8 cellular contexts compared by ENCODE assay signal in genomic region chr17:5237541-5238016, GRCh38. TPM values are rescaled to one million over a fixed set of nuclear protein-coding genes. Genes with fewer than 3 reads are reported as not detected.
A peak's percentile ranks its signal among the peaks of the same experiment; 100 is the strongest.
DNase-seq lines count a peak whose midpoint lies in the region; ATAC-seq and TF ChIP-seq lines count a peak whose summit lies in the region.

No MANE protein-coding gene starts in this region.

- H3K27ac Mint-ChIP-seq in chondrocyte (ENCODE audit: unreplicated experiment) (no peak overlapping the region), memory B cell (peak overlapping the region; percentile 100), type B pancreatic cell (no peak overlapping the region)

- H3K27me3 Mint-ChIP-seq in chondrocyte (ENCODE audit: low read depth) (no peaks in the 10 kb centered on the region), memory B cell (no peaks in the 10 kb centered on the region), type B pancreatic cell (no peaks in the 10 kb centered on the region)

- H3K36me3 Mint-ChIP-seq in chondrocyte (ENCODE audit: low read depth) (peaks cover 1% of the 10 kb centered on the region), memory B cell (peaks cover 43% of the 10 kb centered on the region), type B pancreatic cell (peaks cover 3% of the 10 kb centered on the region)

- H3K4me1 Mint-ChIP-seq in chondrocyte (ENCODE audit: low read depth) (no peaks in the 10 kb centered on the region), memory B cell (peaks cover 45% of the 10 kb centered on the region), type B pancreatic cell (ENCODE audit: unreplicated experiment) (no peaks in the 10 kb centered on the region)

- in situ Hi-C loops in KBM-7 (cut with MboI; ENCODE audit: low pct_unique_long_range_greater_than_20kb, low sequenced_read_pairs), result no loop called here

- ATAC-seq in SK-N-SH treated with all-trans-retinoic acid at 6 μM for 48 hours (peak; percentile 89), memory B cell (ENCODE audit: low read depth) (no peak)

- peaks cover 3% of the 10 kb centered on the region for H3K9me3 Mint-ChIP-seq in chondrocyte (ENCODE audit: low read depth)
- peaks cover 2% of the 10 kb centered on the region for H3K9me3 Mint-ChIP-seq in memory B cell
- no peaks in the 10 kb centered on the region for H3K9me3 Mint-ChIP-seq in type B pancreatic cell

- TF ChIP-seq CTCF in chondrocyte (IDR thresholded peaks at IDR 0.05) (peak; percentile 74), type B pancreatic cell (conservative IDR thresholded peaks at IDR 0.05) (peak; percentile 74)

- H3K4me3 Mint-ChIP-seq in chondrocyte (ENCODE audit: unreplicated experiment), result no peak overlapping the region
- peak overlapping the region; percentile 71 for H3K4me3 Mint-ChIP-seq in memory B cell
- no peak overlapping the region for H3K4me3 Mint-ChIP-seq in type B pancreatic cell

- DNase-seq in stimulated activated naive CD4-positive, alpha-beta T cell treated with Interleukin-2 at 50 U/mL for 16 hours (lab: John Stamatoyannopoulos, UW), result peak; percentile 6
- no peak for DNase-seq in stimulated activated naive CD4-positive, alpha-beta T cell (lab: John Stamatoyannopoulos, UW)
- peak; percentile 82 for DNase-seq in KBM-7
- DNase-seq in chondrocyte (ENCODE audit: low spot score), result no peak
- DNase-seq in memory B cell (ENCODE audit: low spot score in 2 of 2), result no peak
- no peak for DNase-seq in type B pancreatic cell (ENCODE audit: extremely low spot score, unreplicated experiment)
- DNase-seq in hippocampal formation (lab: John Stamatoyannopoulos, UW), result no peak

TF ChIP-seq in SK-N-SH treated with all-trans-retinoic acid at 6 μM for 48 hours, 23 proteins besides CTCF, POLR2A, EP300 and RAD21:
- no peak for TF ChIP-seq ISL1 (CRISPR knock-in tag; IDR thresholded peaks at IDR 0.05)
- no peak for TF ChIP-seq RARB (CRISPR knock-in tag; IDR thresholded peaks at IDR 0.05)
- no peak for TF ChIP-seq CSDC2 (CRISPR knock-in tag; IDR thresholded peaks at IDR 0.05)
- TF ChIP-seq ZFP30 (CRISPR knock-in tag; IDR thresholded peaks at IDR 0.05), result no peak
- TF ChIP-seq CREB5 (CRISPR knock-in tag; IDR thresholded peaks at IDR 0.05; ENCODE audit: low read depth), result no peak
- no peak for TF ChIP-seq GLIS3 (CRISPR knock-in tag; IDR thresholded peaks at IDR 0.05)
- TF ChIP-seq TOX (CRISPR knock-in tag; IDR thresholded peaks at IDR 0.05; ENCODE audit: borderline replicate concordance), result no peak
- TF ChIP-seq ARNTL (CRISPR knock-in tag; IDR thresholded peaks at IDR 0.05; ENCODE audit: borderline replicate concordance, low read depth), result no peak
- no peak for TF ChIP-seq TCF4 (CRISPR knock-in tag; IDR thresholded peaks at IDR 0.05; ENCODE audit: borderline replicate concordance)
- TF ChIP-seq ESRRG (CRISPR knock-in tag; IDR thresholded peaks at IDR 0.05), result no peak
- no peak for TF ChIP-seq ZC3H10 (CRISPR knock-in tag; IDR thresholded peaks at IDR 0.05)
- TF ChIP-seq SNAI2 (CRISPR knock-in tag; IDR thresholded peaks at IDR 0.05), result no peak
- TF ChIP-seq TSHZ2 (CRISPR knock-in tag; IDR thresholded peaks at IDR 0.05), result no peak
- no peak for TF ChIP-seq BACH2 (CRISPR knock-in tag; IDR thresholded peaks at IDR 0.05; ENCODE audit: borderline replicate concordance)

RNA-seq across cellular contexts. Expression of gene SCIMP, which starts 2.9 kb away (rescaled TPM):
- total RNA-seq in chondrocyte (not detected in 3 replicates), type B pancreatic cell (ENCODE audit: low replicate concordance) (not detected in 2 replicates)

RNA-seq across cellular contexts. Expression of gene RABEP1, which starts 44.5 kb away (rescaled TPM):
- total RNA-seq in chondrocyte (46.1 to 52.4 TPM (median 51.3 TPM) in 3 replicates), type B pancreatic cell (ENCODE audit: low replicate concordance) (32.3 and 43.7 TPM in 2 replicates)

RNA-seq across cellular contexts. Expression of gene ZNF594, which starts 45.9 kb away (rescaled TPM):
- total RNA-seq in chondrocyte (4.1 to 8.5 TPM (median 4.7 TPM) in 3 replicates), type B pancreatic cell (ENCODE audit: low replicate concordance) (8.9 and 20.3 TPM in 2 replicates)

Comparison
In these comparisons a context has a peak if more than half of its experiments do, and no peak if none do; other contexts are left out.
1. DNase-seq: peak in stimulated activated naive CD4-positive, alpha-beta T cell treated with Interleukin-2 at 50 U/mL for 16 hours (single experiment) and KBM-7 (single experiment); none in stimulated activated naive CD4-positive, alpha-beta T cell (0 of 6), chondrocyte (single experiment), memory B cell (0 of 2), type B pancreatic cell (single experiment) and hippocampal formation (0 of 2).